26 cellular contexts compared by ENCODE assay signal in genomic region chr5:56405116-56405515, GRCh38.
A peak's percentile ranks its signal among the peaks of the same experiment; 100 is the strongest.
DNase-seq lines count a peak whose midpoint lies in the region; ATAC-seq, FAIRE-seq and TF ChIP-seq lines count a peak whose summit lies in the region.
"Had no signal": no experiment of that assay in that cellular context is flagged by ENCODE, and none has a peak within 500 bp of the region (broad histone marks: within the 10 kb centered on the region; RNA-seq: fewer than 3 reads in every experiment).

No MANE protein-coding gene starts in this region.

- no peak for ATAC-seq in GM23338
- ATAC-seq in WTC11 = no peak
- no peak for ATAC-seq in GM18519 (IDR thresholded peaks at IDR 0.05; ENCODE audit: low FRiP score, unreplicated experiment)
- ATAC-seq: gastrocnemius medialis, left ventricle myocardium superior, PC-3 had no signal

- no peak for FAIRE-seq in RCC 7860 (lab: Jason Lieb, UNC)
- FAIRE-seq: H54, urothelium cell line had no signal

- H3K36me3 Mint-ChIP-seq in GM23338 (ENCODE audit: low read depth) (no peaks in the 10 kb centered on the region), WTC11 (no peaks in the 10 kb centered on the region)
- H3K36me3 Mint-ChIP-seq: activated naive CD8-positive, alpha-beta T cell treated with anti-CD3 and anti-CD28 coated beads, Interleukin-2, amount 10 ng/mL, durations not matched to agents 7 days and 5 days; CD14-positive monocyte had no signal

- H3K23ac ChIP-seq in mesenchymal stem cell (ENCODE audit: low read length in 2 of 2) = no peak overlapping the region

- no peaks in the 10 kb centered on the region for H3K27me3 Mint-ChIP-seq in GM23338 (ENCODE audit: insufficient read depth, low read depth, poor library complexity)
- no peaks in the 10 kb centered on the region for H3K27me3 Mint-ChIP-seq in WTC11 (ENCODE audit: low read depth)
- H3K27me3 Mint-ChIP-seq: activated naive CD8-positive, alpha-beta T cell treated with anti-CD3 and anti-CD28 coated beads, Interleukin-2, amount 10 ng/mL, durations not matched to agents 7 days and 5 days had no signal

- no peaks in the 10 kb centered on the region for H3K79me1 ChIP-seq in mesenchymal stem cell (replicated peaks; ENCODE audit: low read length, poor library complexity, severe bottlenecking)

- no peaks in the 10 kb centered on the region for H3K9me3 Mint-ChIP-seq in GM23338
- no peaks in the 10 kb centered on the region for H3K9me3 Mint-ChIP-seq in WTC11
- H3K9me3 Mint-ChIP-seq: activated naive CD8-positive, alpha-beta T cell treated with anti-CD3 and anti-CD28 coated beads, Interleukin-2, amount 10 ng/mL, durations not matched to agents 7 days and 5 days; CD14-positive monocyte had no signal

- CTCF ChIA-PET in WTC11 (lab: Charles Lee) = no interaction called here

- POLR2A ChIA-PET in WTC11 (lab: Charles Lee) = no interaction called here

- H3K27ac Mint-ChIP-seq in GM23338 (peak overlapping the region; percentile 91), WTC11 (peak overlapping the region; percentile 43; the same call in 1 of the 2 replicates)
- H3K27ac Mint-ChIP-seq: activated naive CD8-positive, alpha-beta T cell treated with anti-CD3 and anti-CD28 coated beads, Interleukin-2, amount 10 ng/mL, durations not matched to agents 7 days and 5 days; CD14-positive monocyte had no signal

- H2BK5ac ChIP-seq in mesenchymal stem cell (ENCODE audit: low read depth, low read length, poor library complexity, severe bottlenecking) = peak overlapping the region; percentile 93

- H3K14ac ChIP-seq in mesenchymal stem cell (ENCODE audit: low read length in 2 of 2) = no peak overlapping the region

- H2BK15ac ChIP-seq in mesenchymal stem cell (ENCODE audit: low read depth, poor library complexity, severe bottlenecking) = no peak overlapping the region

- H3K4ac ChIP-seq in mesenchymal stem cell (ENCODE audit: low read depth in 1 of 2, low read length in 2 of 2) = no peak overlapping the region

- no peak overlapping the region for H4K8ac ChIP-seq in mesenchymal stem cell (ENCODE audit: low read length)

- H2BK120ac ChIP-seq in mesenchymal stem cell (ENCODE audit: low read depth, low read length) = no peak overlapping the region

- H3K4me1 Mint-ChIP-seq in GM23338 (peaks cover 27% of the 10 kb centered on the region), WTC11 (peaks cover 36% of the 10 kb centered on the region)
- H3K4me1 Mint-ChIP-seq: activated naive CD8-positive, alpha-beta T cell treated with anti-CD3 and anti-CD28 coated beads, Interleukin-2, amount 10 ng/mL, durations not matched to agents 7 days and 5 days had no signal

- TF ChIP-seq CTCF in GM23338 (conservative IDR thresholded peaks at IDR 0.05; ENCODE audit: low read depth in 2 of 2) (no peak), WTC11 (IDR thresholded peaks at IDR 0.05) (no peak)

- in situ Hi-C loops in G401 (cut with HindIII; ENCODE audit: low sequenced_read_pairs) = no loop called here

- H3K9ac ChIP-seq in mesenchymal stem cell (ENCODE audit: low read length) = no peak overlapping the region

- no peaks in the 10 kb centered on the region for H3K79me2 ChIP-seq in GM23338 (replicated peaks; ENCODE audit: insufficient read depth)

- H2BK12ac ChIP-seq in mesenchymal stem cell (ENCODE audit: low read length in 2 of 2) = no peak overlapping the region

- peaks cover 10% of the 10 kb centered on the region for H3K4me1 ChIP-seq in GM23338 (ENCODE audit: insufficient read depth)
- H3K4me1 ChIP-seq in mesenchymal stem cell (ENCODE audit: control insufficient read depth, insufficient read depth, low read depth, low read length) = peaks cover 3% of the 10 kb centered on the region
- H3K4me1 ChIP-seq: gastrocnemius medialis, prostate gland, testis had no signal

- no peaks in the 10 kb centered on the region for H3K9me2 ChIP-seq in GM23338 (ENCODE audit: insufficient read depth)

- H2AK5ac ChIP-seq in mesenchymal stem cell (ENCODE audit: low read length, severe bottlenecking) = peak overlapping the region; percentile 84

- no peak overlapping the region for H4K91ac ChIP-seq in mesenchymal stem cell (ENCODE audit: low read length)

- H3F3A ChIP-seq in GM23338 (replicated peaks; ENCODE audit: low read depth) = no peaks in the 10 kb centered on the region

- H2AFZ ChIP-seq in GM23338 (peak overlapping the region; percentile 3; the same call in 1 of the 2 replicates), mesenchymal stem cell (ENCODE audit: low read depth, low read length) (no peak overlapping the region)

- H3K36me3 ChIP-seq in GM23338 (ENCODE audit: insufficient read depth) = no peaks in the 10 kb centered on the region
- no peaks in the 10 kb centered on the region for H3K36me3 ChIP-seq in mesenchymal stem cell (ENCODE audit: control insufficient read depth in 1 of 2, insufficient read depth in 2 of 2, low read depth in 1 of 2, low read length in 2 of 2)
- H3K36me3 ChIP-seq: ascending aorta, gastrocnemius medialis, prostate gland had no signal

- no peaks in the 10 kb centered on the region for H3K9me3 ChIP-seq in mesenchymal stem cell (ENCODE audit: control insufficient read depth, low read length)
- H3K9me3 ChIP-seq: ascending aorta, gastrocnemius medialis, prostate gland, testis had no signal

- 70% methylated on average over 3 of the region's 3 CpGs for WGBS in mesenchymal stem cell

- no peak overlapping the region for H3K4me3 Mint-ChIP-seq in GM23338
- H3K4me3 Mint-ChIP-seq in WTC11 = no peak overlapping the region
- H3K4me3 Mint-ChIP-seq: activated naive CD8-positive, alpha-beta T cell treated with anti-CD3 and anti-CD28 coated beads, Interleukin-2, amount 10 ng/mL, durations not matched to agents 7 days and 5 days; CD14-positive monocyte had no signal

- H3K27me3 ChIP-seq in GM23338 (ENCODE audit: insufficient read depth) (no peaks in the 10 kb centered on the region), mesenchymal stem cell (ENCODE audit: control insufficient read depth in 1 of 2, insufficient read depth in 1 of 2, low read length in 2 of 2) (no peaks in the 10 kb centered on the region)
- H3K27me3 ChIP-seq: ascending aorta, testis had no signal

- no peak overlapping the region for H3K4me3 ChIP-seq in GM23338
- no peak overlapping the region for H3K4me3 ChIP-seq in mesenchymal stem cell (ENCODE audit: insufficient read depth in 1 of 2, low read depth in 1 of 2, low read length in 2 of 2)
- H3K4me3 ChIP-seq: ascending aorta, gastrocnemius medialis, prostate gland, testis had no signal

- DNase-seq in GM23338 (ENCODE audit: low spot score) = no peak
- DNase-seq in WTC11 (ENCODE audit: low spot score) = no peak
- no peak for DNase-seq in mesenchymal stem cell
- peak; percentile 49 for DNase-seq in renal cortical epithelial cell (ENCODE audit: low read depth)
- no peak for DNase-seq in G401 (ENCODE audit: low spot score)
- DNase-seq in RCC 7860 (ENCODE audit: low spot score) = no peak
- DNase-seq: activated CD4-positive, alpha-beta T cell treated with anti-CD3 and anti-CD28 coated beads for 48 hours; activated CD8-positive, alpha-beta memory T cell treated with anti-CD3 and anti-CD28 coated beads for 24 hours; activated effector memory CD4-positive, alpha-beta T cell treated with anti-CD3 and anti-CD28 coated beads, Interleukin-2, amount 50 U/mL, for 16 hours; activated naive CD8-positive, alpha-beta T cell treated with anti-CD3 and anti-CD28 coated beads, Interleukin-2, amount 10 ng/mL, durations not matched to agents 7 days and 5 days; dermis blood vessel endothelial cell; gastrocnemius medialis; Karpas-422; left ventricle myocardium superior; NCI-H1436 treated with DMSO at 0.1 percent for 48 hours; NCI-H510A treated with DMSO at 0.1 percent for 48 hours; SHP77 treated with DMSO at 0.1 percent for 48 hours; stimulated activated naive CD4-positive, alpha-beta T cell treated with Interleukin-2 at 50 U/mL for 16 hours; testis had no signal

- no peaks in the 10 kb centered on the region for H4K20me1 ChIP-seq in GM23338 (replicated peaks; ENCODE audit: insufficient read depth)

- no peak overlapping the region for H3K18ac ChIP-seq in mesenchymal stem cell (ENCODE audit: low read depth in 1 of 2, low read length in 2 of 2)

- no peak overlapping the region for H3K27ac ChIP-seq in GM23338 (ENCODE audit: low read depth)
- peak overlapping the region; percentile 93 for H3K27ac ChIP-seq in mesenchymal stem cell (ENCODE audit: low read length, poor library complexity, severe bottlenecking)
- H3K27ac ChIP-seq: ascending aorta, gastrocnemius medialis, prostate gland, testis had no signal

- no peak overlapping the region for H3K4me2 ChIP-seq in GM23338
- H3K4me2 ChIP-seq in mesenchymal stem cell (ENCODE audit: low read length, poor library complexity, severe bottlenecking) = no peak overlapping the region

TF ChIP-seq in GM23338, 12 proteins besides CTCF, POLR2A, EP300 and RAD21 (continues in another document):
- TF ChIP-seq EZH2phosphoT487 (IDR thresholded peaks at IDR 0.05; ENCODE audit: unreplicated experiment) = no peak

TF ChIP-seq in WTC11, 78 proteins besides CTCF, POLR2A, EP300 and RAD21:
- no peak for TF ChIP-seq EMX1 (CRISPR knock-in tag; IDR thresholded peaks at IDR 0.05)
- TF ChIP-seq ZNF396 (CRISPR knock-in tag; IDR thresholded peaks at IDR 0.05; ENCODE audit: borderline replicate concordance) = no peak
- no peak for TF ChIP-seq GABPB1 (CRISPR knock-in tag; IDR thresholded peaks at IDR 0.05)
- TF ChIP-seq IRF1 (CRISPR knock-in tag; IDR thresholded peaks at IDR 0.05) = no peak
- no peak for TF ChIP-seq NR3C1 (CRISPR knock-in tag; conservative IDR thresholded peaks at IDR 0.05; ENCODE audit: low read depth)
TF ChIP-seq in WTC11: peak in this region for 0.
